Comparison of ENCODE assay signal across 26 cellular contexts in genomic region chr13:99907038-99907437, GRCh38.
"Had no signal": no experiment of that assay in that cellular context is flagged by ENCODE, and none has a peak within 500 bp of the region (broad histone marks: within the 10 kb centered on the region; RNA-seq: fewer than 3 reads in every experiment).

No MANE protein-coding gene starts in this region.

- FAIRE-seq: endometrium, islet of Langerhans, keratinocyte had no signal

- H3K36me3 ChIP-seq: esophagus squamous epithelium, gastrocnemius medialis, heart right ventricle, left lung, lower lobe of right lung had no signal

- H3K4me3 ChIP-seq: esophagus squamous epithelium, gastrocnemius medialis, heart right ventricle, left lung, lower lobe of right lung, mucosa of descending colon had no signal

- H3K4me1 ChIP-seq: esophagus squamous epithelium, gastrocnemius medialis, left lung, lower lobe of right lung had no signal

- H3K27ac ChIP-seq: epithelial cell of prostate, esophagus squamous epithelium, gastrocnemius medialis, heart right ventricle, left lung, lower lobe of right lung had no signal

- ATAC-seq: effector memory CD8-positive, alpha-beta T cell; esophagus mucosa; gastrocnemius medialis; heart right ventricle; left cardiac atrium; left ventricle myocardium superior; lower lobe of right lung; mucosa of descending colon; naive thymus-derived CD8-positive, alpha-beta T cell had no signal

- DNase-seq: cortex of kidney; effector CD8-positive, alpha-beta T cell; effector memory CD8-positive, alpha-beta T cell; endodermal cell; erythroblast; esophagus squamous epithelium; foreskin fibroblast; foreskin melanocyte; gastrocnemius medialis; glutamatergic neuron; head of caudate nucleus; heart right ventricle; hippocampal formation; left cardiac atrium; left lung; left ventricle myocardium superior; lower lobe of right lung; mesenchymal stem cell; mucosa of descending colon; naive B cell; naive thymus-derived CD8-positive, alpha-beta T cell had no signal

- H3K9me3 ChIP-seq: esophagus squamous epithelium, gastrocnemius medialis, heart right ventricle, left lung, lower lobe of right lung, mucosa of descending colon had no signal
